In the genomic region with DNA sequence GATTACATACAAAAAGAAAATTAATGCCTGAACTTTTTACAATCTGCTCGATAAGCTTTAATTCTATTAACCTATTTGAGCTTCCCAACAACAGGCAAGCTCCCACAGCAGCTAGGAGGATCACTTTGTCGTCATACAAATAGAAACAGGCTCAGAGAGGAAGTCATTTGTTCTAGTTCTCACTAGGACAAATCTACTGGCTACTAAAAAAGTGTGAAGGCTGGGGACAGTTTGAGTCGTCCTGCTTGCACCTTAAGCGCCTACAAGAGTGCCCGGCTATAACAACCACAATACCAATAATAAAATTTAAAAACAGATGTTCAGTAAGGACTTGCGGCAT, we compare ENCODE assay signal across 8 cellular contexts. TPM values are rescaled to one million over a fixed set of nuclear protein-coding genes. Genes with fewer than 3 reads are reported as not detected.
DNase-seq lines count a peak whose midpoint lies in the region; ATAC-seq and TF ChIP-seq lines count a peak whose summit lies in the region.

No MANE protein-coding gene starts in this region.

- WGBS in body of pancreas, 2 donors = 0% methylated on average over 6 of the region's 6 CpGs
- WGBS in lower leg skin, 2 donors = 1 to 2% methylated on average over 6 of the region's 6 CpGs

- H3K36me3 Mint-ChIP-seq in activated naive CD4-positive, alpha-beta T cell treated with anti-CD3 and anti-CD28 coated beads for 36 hours (ENCODE audit: low read depth) = peaks cover 21% of the 10 kb centered on the region
- peaks cover 8% of the 10 kb centered on the region for H3K36me3 Mint-ChIP-seq in type B pancreatic cell

- TF ChIP-seq CTCF in LNCaP clone FGC (IDR thresholded peaks at IDR 0.05; ENCODE audit: control insufficient read depth, extremely low read depth, insufficient read depth) = no peak
- no peak for TF ChIP-seq CTCF in body of pancreas (IDR thresholded peaks at IDR 0.05)
- TF ChIP-seq CTCF in lower leg skin (IDR thresholded peaks at IDR 0.05) = no peak
- no peak for TF ChIP-seq CTCF in type B pancreatic cell (conservative IDR thresholded peaks at IDR 0.05)

- H3K9me3 ChIP-seq in body of pancreas = no peaks in the 10 kb centered on the region

- peak overlapping the region; percentile 100 for H3K4me3 Mint-ChIP-seq in activated naive CD4-positive, alpha-beta T cell treated with anti-CD3 and anti-CD28 coated beads for 36 hours
- peak overlapping the region; percentile 99 for H3K4me3 Mint-ChIP-seq in type B pancreatic cell

- H3K27ac ChIP-seq in body of pancreas = peak overlapping the region; percentile 81 to 97 (median 92)

- no peaks in the 10 kb centered on the region for H3K27me3 ChIP-seq in body of pancreas

- H3K4me1 ChIP-seq in body of pancreas = peaks cover 45% of the 10 kb centered on the region

- ATAC-seq in body of pancreas = peak; percentile 13

- no peaks in the 10 kb centered on the region for H3K36me3 ChIP-seq in body of pancreas (replicated peaks in 1 of 2; ENCODE audit: insufficient read depth in 1 of 2, low read depth in 2 of 2)

- H3K27me3 Mint-ChIP-seq in activated naive CD4-positive, alpha-beta T cell treated with anti-CD3 and anti-CD28 coated beads for 36 hours (ENCODE audit: low read depth) = no peaks in the 10 kb centered on the region
- no peaks in the 10 kb centered on the region for H3K27me3 Mint-ChIP-seq in type B pancreatic cell

- intact Hi-C loops in activated naive CD4-positive, alpha-beta T cell treated with anti-CD3 and anti-CD28 coated beads for 36 hours (cut with micrococcal nuclease) = loop anchor here (1.0 to 5.0 kb wide), 12 partner anchors 38 to 642 kb away; partner anchors contain the start of genes ABCC10, BICRAL, KLC4 and KLHDC3
- intact Hi-C loops in body of pancreas (cut with DNase I) = no loop called here
- intact Hi-C loops in lower leg skin (cut with DNase I; ENCODE audit: low total_unique reads) = loop anchor here (10.0 kb wide), 1 partner anchor 216 kb away; no protein-coding TSS in a partner anchor

- H3K9me3 Mint-ChIP-seq in activated naive CD4-positive, alpha-beta T cell treated with anti-CD3 and anti-CD28 coated beads for 36 hours = no peaks in the 10 kb centered on the region
- H3K9me3 Mint-ChIP-seq in type B pancreatic cell = no peaks in the 10 kb centered on the region

- H3K27ac Mint-ChIP-seq in activated naive CD4-positive, alpha-beta T cell treated with anti-CD3 and anti-CD28 coated beads for 36 hours = peak overlapping the region; percentile 100
- H3K27ac Mint-ChIP-seq in type B pancreatic cell = peak overlapping the region; percentile 99

- CTCF ChIA-PET in activated naive CD4-positive, alpha-beta T cell treated with anti-CD3 and anti-CD28 coated beads for 36 hours (lab: Charles Lee) = interaction anchor here (0.8 to 2.5 kb wide), 6 partner anchors 21 to 292 kb away, joined by 3 to 8 read pairs (median 4); no protein-coding TSS in a partner anchor

- TF ChIP-seq POLR2A in body of pancreas (IDR thresholded peaks at IDR 0.05) (no peak), lower leg skin (IDR thresholded peaks at IDR 0.05) (no peak)

- no peak for DNase-seq in activated naive CD4-positive, alpha-beta T cell treated with anti-CD3 and anti-CD28 coated beads for 36 hours
- DNase-seq in activated naive CD4-positive, alpha-beta T cell treated with anti-CD3 and anti-CD28 coated beads, Interleukin-2, amount 50 U/mL, for 16 hours = no peak
- DNase-seq in LNCaP clone FGC (ENCODE audit: low read depth) (no peak), body of pancreas (no peak), lower leg skin (ENCODE audit: low spot score in 2 of 2) (no peak), type B pancreatic cell (ENCODE audit: extremely low spot score, unreplicated experiment) (no peak), middle frontal gyrus (ENCODE audit: extremely low spot score, low spot score) (no peak)
- no peak for DNase-seq in stimulated activated CD4-positive, alpha-beta T cell treated with anti-CD3 and anti-CD28 coated beads, Interleukin-4, amount 100 ng/mL, for 4 hours

- H3K4me1 Mint-ChIP-seq in activated naive CD4-positive, alpha-beta T cell treated with anti-CD3 and anti-CD28 coated beads for 36 hours (ENCODE audit: low read depth) = peaks cover 39% of the 10 kb centered on the region
- H3K4me1 Mint-ChIP-seq in type B pancreatic cell (ENCODE audit: unreplicated experiment) = peaks cover 24% of the 10 kb centered on the region

- H3K4me3 ChIP-seq in LNCaP clone FGC (ENCODE audit: low read depth, low read length) (peak overlapping the region; percentile 81), body of pancreas (peak overlapping the region; percentile 51 to 77), lower leg skin (ENCODE audit: low read depth, poor library complexity, severe bottlenecking) (peak overlapping the region; percentile 64)

RNA-seq across cellular contexts. Expression of gene CNPY3, which starts 0.6 kb away (rescaled TPM):
- 10 to 100 TPM; 37.6 to 41.0 TPM for total RNA-seq in activated naive CD4-positive, alpha-beta T cell treated with anti-CD3 and anti-CD28 coated beads for 36 hours
- total RNA-seq in body of pancreas (10 to 100 TPM; 50.8 to 74.7 TPM), lower leg skin (10 to 100 TPM; 15.6 to 28.9 (median 19.7) TPM), type B pancreatic cell (ENCODE audit: low replicate concordance) (37.9 and 57.6 TPM in 2 replicates)

RNA-seq across cellular contexts. Expression of gene PTCRA, which starts 12.9 kb away (rescaled TPM):
- total RNA-seq in activated naive CD4-positive, alpha-beta T cell treated with anti-CD3 and anti-CD28 coated beads for 36 hours = not detected
- total RNA-seq in body of pancreas = not detected
- not detected for total RNA-seq in lower leg skin
- total RNA-seq in type B pancreatic cell (ENCODE audit: low replicate concordance) = not detected in 2 replicates

RNA-seq across cellular contexts. Expression of gene GNMT, which starts 31.8 kb away (rescaled TPM):
- total RNA-seq in activated naive CD4-positive, alpha-beta T cell treated with anti-CD3 and anti-CD28 coated beads for 36 hours = not detected
- 100 to 1,000 TPM in 1 of 2 donors, 10 to 100 TPM in 1; 67.2 to 630 TPM for total RNA-seq in body of pancreas
- total RNA-seq in lower leg skin = 1 to 10 TPM in 1 of 4 donors, under 1 TPM in 3; 0.25 to 1.4 (median 0.60) TPM
- total RNA-seq in type B pancreatic cell (ENCODE audit: low replicate concordance) = 0.26 and 0.39 TPM in 2 replicates

RNA-seq across cellular contexts. Expression of gene RPL7L1, which starts 49.3 kb away (rescaled TPM):
- 100 to 1,000 TPM in 1 of 2 experiments, 10 to 100 TPM in 1; 99.0 to 101 TPM for total RNA-seq in activated naive CD4-positive, alpha-beta T cell treated with anti-CD3 and anti-CD28 coated beads for 36 hours
- total RNA-seq in body of pancreas (10 to 100 TPM; 42.2 to 56.3 TPM), lower leg skin (10 to 100 TPM; 73.4 to 95.9 (median 80.9) TPM), type B pancreatic cell (ENCODE audit: low replicate concordance) (83.4 and 101 TPM in 2 replicates)

RNA-seq across cellular contexts. Expression of gene PEX6, which starts 50.3 kb away (rescaled TPM):
- 10 to 100 TPM; 17.1 to 18.2 TPM for total RNA-seq in activated naive CD4-positive, alpha-beta T cell treated with anti-CD3 and anti-CD28 coated beads for 36 hours
- total RNA-seq in body of pancreas (10 to 100 TPM; 18.1 to 26.2 TPM), lower leg skin (10 to 100 TPM; 13.9 to 37.6 (median 25.7) TPM), type B pancreatic cell (ENCODE audit: low replicate concordance) (34.4 and 35.9 TPM in 2 replicates)

Comparison
In these comparisons a context has a peak if more than half of its experiments do, and no peak if none do; other contexts are left out.
1. RNA of gene GNMT, which starts 31.8 kb away (total RNA-seq): 67.2 to 630 TPM in body of pancreas; 0.25 to 1.4 TPM in lower leg skin, 0.26 to 0.39 TPM in type B pancreatic cell and not detected in activated naive CD4-positive, alpha-beta T cell treated with anti-CD3 and anti-CD28 coated beads for 36 hours; every median in the first group is over 10 times any median in the second.
2. Peak in every context shown above with its lines, with median percentiles within 50 percentile points of each other: H3K4me3 ChIP-seq.